In the genomic region with DNA sequence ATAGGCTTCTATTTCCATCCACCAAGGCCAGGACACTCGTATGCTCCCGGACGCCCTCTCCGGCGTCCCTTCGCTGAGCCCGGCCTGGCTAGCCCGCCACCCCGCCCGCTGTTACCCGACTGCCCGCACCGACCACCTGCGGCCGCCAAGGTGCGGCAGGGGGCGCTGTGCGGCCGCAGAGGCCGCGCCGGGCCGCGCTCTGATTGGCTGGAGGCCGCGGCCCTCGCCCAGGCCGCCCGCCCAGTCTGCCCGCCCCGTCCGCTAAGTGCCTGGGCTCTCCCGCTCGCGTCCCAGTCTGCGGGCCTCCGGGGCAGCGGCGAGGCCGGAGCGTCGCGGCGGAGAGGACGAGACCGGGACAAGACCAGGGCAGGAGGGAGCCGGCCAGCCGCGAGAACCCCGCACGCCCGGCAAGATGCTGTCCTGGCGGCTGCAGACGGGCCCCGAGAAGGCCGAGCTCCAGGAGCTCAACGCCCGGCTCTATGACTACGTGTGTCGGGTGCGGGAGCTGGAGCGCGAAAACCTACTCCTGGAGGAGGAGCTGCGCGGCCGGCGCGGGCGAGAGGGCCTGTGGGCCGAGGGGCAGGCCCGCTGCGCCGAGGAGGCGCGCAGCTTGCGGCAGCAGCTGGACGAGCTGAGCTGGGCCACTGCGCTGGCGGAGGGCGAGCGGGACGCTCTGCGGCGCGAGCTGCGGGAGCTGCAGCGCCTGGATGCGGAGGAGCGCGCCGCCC, we compare ENCODE assay signal across 8 cellular contexts. TPM values are rescaled to one million over a fixed set of nuclear protein-coding genes. Genes with fewer than 3 reads are reported as not detected.
A peak's percentile ranks its signal among the peaks of the same experiment; 100 is the strongest.
DNase-seq lines count a peak whose midpoint lies in the region; ATAC-seq and TF ChIP-seq lines count a peak whose summit lies in the region.

A gene with protein sequence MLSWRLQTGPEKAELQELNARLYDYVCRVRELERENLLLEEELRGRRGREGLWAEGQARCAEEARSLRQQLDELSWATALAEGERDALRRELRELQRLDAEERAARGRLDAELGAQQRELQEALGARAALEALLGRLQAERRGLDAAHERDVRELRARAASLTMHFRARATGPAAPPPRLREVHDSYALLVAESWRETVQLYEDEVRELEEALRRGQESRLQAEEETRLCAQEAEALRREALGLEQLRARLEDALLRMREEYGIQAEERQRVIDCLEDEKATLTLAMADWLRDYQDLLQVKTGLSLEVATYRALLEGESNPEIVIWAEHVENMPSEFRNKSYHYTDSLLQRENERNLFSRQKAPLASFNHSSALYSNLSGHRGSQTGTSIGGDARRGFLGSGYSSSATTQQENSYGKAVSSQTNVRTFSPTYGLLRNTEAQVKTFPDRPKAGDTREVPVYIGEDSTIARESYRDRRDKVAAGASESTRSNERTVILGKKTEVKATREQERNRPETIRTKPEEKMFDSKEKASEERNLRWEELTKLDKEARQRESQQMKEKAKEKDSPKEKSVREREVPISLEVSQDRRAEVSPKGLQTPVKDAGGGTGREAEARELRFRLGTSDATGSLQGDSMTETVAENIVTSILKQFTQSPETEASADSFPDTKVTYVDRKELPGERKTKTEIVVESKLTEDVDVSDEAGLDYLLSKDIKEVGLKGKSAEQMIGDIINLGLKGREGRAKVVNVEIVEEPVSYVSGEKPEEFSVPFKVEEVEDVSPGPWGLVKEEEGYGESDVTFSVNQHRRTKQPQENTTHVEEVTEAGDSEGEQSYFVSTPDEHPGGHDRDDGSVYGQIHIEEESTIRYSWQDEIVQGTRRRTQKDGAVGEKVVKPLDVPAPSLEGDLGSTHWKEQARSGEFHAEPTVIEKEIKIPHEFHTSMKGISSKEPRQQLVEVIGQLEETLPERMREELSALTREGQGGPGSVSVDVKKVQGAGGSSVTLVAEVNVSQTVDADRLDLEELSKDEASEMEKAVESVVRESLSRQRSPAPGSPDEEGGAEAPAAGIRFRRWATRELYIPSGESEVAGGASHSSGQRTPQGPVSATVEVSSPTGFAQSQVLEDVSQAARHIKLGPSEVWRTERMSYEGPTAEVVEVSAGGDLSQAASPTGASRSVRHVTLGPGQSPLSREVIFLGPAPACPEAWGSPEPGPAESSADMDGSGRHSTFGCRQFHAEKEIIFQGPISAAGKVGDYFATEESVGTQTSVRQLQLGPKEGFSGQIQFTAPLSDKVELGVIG (N-terminal part only) (plus strand): TSS at position 293 of the 728 bp plus-strand sequence. CDS start 120 bp downstream, at position 413.

- H3K4me3 ChIP-seq in brain microvascular endothelial cell (ENCODE audit: low read depth, low read length): peak within 1 kb of the TSS; percentile 51
- H3K4me3 ChIP-seq in iPS-18a (ENCODE audit: low read length): peak within 1 kb of the TSS; percentile 44
- peak within 1 kb of the TSS; percentile 46 for H3K4me3 ChIP-seq in retinal pigment epithelial cell (ENCODE audit: low read length)

- H3K4me1 ChIP-seq in iPS-18a (ENCODE audit: control insufficient read depth, low read depth, low read length): no peaks in the 10 kb centered on the region

- TF ChIP-seq CTCF in brain microvascular endothelial cell (IDR thresholded peaks at IDR 0.05; ENCODE audit: low read depth, low read length, missing control alignments): peak; percentile 51
- peak; percentile 58 for TF ChIP-seq CTCF in retinal pigment epithelial cell (conservative IDR thresholded peaks at IDR 0.05; ENCODE audit: low read depth, low read length)

- in situ Hi-C loops in brain microvascular endothelial cell (cut with HindIII; ENCODE audit: low pct_ligation_motif_present, low sequenced_read_pairs): loop anchor here (25.0 kb wide), 1 partner anchor 107 kb away; no protein-coding TSS in a partner anchor

- peak; percentile 58 for ATAC-seq in GM21381 (IDR thresholded peaks at IDR 0.05; ENCODE audit: unreplicated experiment)

- DNase-seq in DMS53 treated with DMSO at 0.1 percent for 48 hours (lab: John Stamatoyannopoulos, UW; ENCODE audit: unreplicated experiment) (peak; percentile 85), HS-5 (ENCODE audit: low read depth) (peak; percentile 25), brain microvascular endothelial cell (peak; percentile 39), retinal pigment epithelial cell (ENCODE audit: low read depth) (no peak)
- no peak for DNase-seq in central memory CD4-positive, alpha-beta T cell

- H3K27me3 ChIP-seq in brain microvascular endothelial cell (replicated peaks): no peaks in the 10 kb centered on the region
- H3K27me3 ChIP-seq in iPS-18a (ENCODE audit: control insufficient read depth, insufficient read depth, low read length): peaks cover 68% of the 10 kb centered on the region

- H3K9me3 ChIP-seq in iPS-18a (ENCODE audit: control insufficient read depth, low read depth, low read length): no peaks in the 10 kb centered on the region

- H3K27ac ChIP-seq in brain microvascular endothelial cell: no peak within 1 kb of the TSS
- H3K27ac ChIP-seq in iPS-18a (ENCODE audit: low read length): no peak within 1 kb of the TSS

- H3K36me3 ChIP-seq in brain microvascular endothelial cell (replicated peaks) (no peaks in the 10 kb centered on the region), iPS-18a (ENCODE audit: control insufficient read depth, low read depth, low read length) (no peaks in the 10 kb centered on the region)

- no peak within 1 kb of the TSS for H3K9ac ChIP-seq in iPS-18a (ENCODE audit: low read length)

TF ChIP-seq in PFSK-1, 5 proteins besides CTCF, POLR2A, EP300 and RAD21:
- TF ChIP-seq FOXP2 (optimal IDR thresholded peaks at IDR 0.05; ENCODE audit: borderline replicate concordance, extremely low read depth, extremely low read length, insufficient read depth): no peak
- TF ChIP-seq SIN3A (IDR thresholded peaks at IDR 0.05; ENCODE audit: borderline replicate concordance, insufficient read depth, low read length): 0 out of 2 replicates have a peak, but pooled peaks have one; percentile 32
- peak; percentile 64; the same call in 1 of the 2 replicates for TF ChIP-seq TAF1 (IDR thresholded peaks at IDR 0.05; ENCODE audit: borderline replicate concordance, insufficient read depth, low read length)
- peak; percentile 92 for TF ChIP-seq POLR2AphosphoS5 (IDR thresholded peaks at IDR 0.05; ENCODE audit: low read depth, low read length)
TF ChIP-seq in PFSK-1: peak in this region for 3.

RNA-seq across cellular contexts. Expression of the gene that starts here (rescaled TPM):
- 18.3 TPM for polyA plus RNA-seq in PFSK-1 (2012; ENCODE audit: insufficient read length, low read depth)

Comparison
In these comparisons a context has a peak if more than half of its experiments do, and no peak if none do; other contexts are left out.
1. DNase-seq: peak in DMS53 treated with DMSO at 0.1 percent for 48 hours (single experiment), HS-5 (single experiment) and brain microvascular endothelial cell (single experiment); none in retinal pigment epithelial cell (single experiment) and central memory CD4-positive, alpha-beta T cell (single experiment).
2. Peak in every context shown above with its lines, with median percentiles within 50 percentile points of each other: H3K4me3 ChIP-seq.